ENCODE assay signal across 1 cellular context in genomic region chr5:80125022-80125961, GRCh38.
TF ChIP-seq lines count a peak whose summit lies in the region.

No MANE protein-coding gene starts in this region.

TF ChIP-seq in GM12878, 131 proteins besides CTCF, POLR2A, EP300 and RAD21 (continued from another document and continues in another):
- TF ChIP-seq E2F8 (IDR thresholded peaks at IDR 0.05; ENCODE audit: low read depth, partially characterized antibody) (no peak), ZBTB11 (CRISPR knock-in tag; IDR thresholded peaks at IDR 0.05) (no peak), RUNX3 (IDR thresholded peaks at IDR 0.05; ENCODE audit: low read length) (peak; percentile 68), ZNF384 (IDR thresholded peaks at IDR 0.05; ENCODE audit: borderline replicate concordance, low read depth, low read length) (no peak), NR2F1 (conservative IDR thresholded peaks at IDR 0.05) (peak; percentile 9; the same call in 1 of the 2 replicates), TARDBP (IDR thresholded peaks at IDR 0.05; ENCODE audit: borderline replicate concordance) (no peak), BCLAF1 (IDR thresholded peaks at IDR 0.05) (no peak), NFIC (IDR thresholded peaks at IDR 0.05; ENCODE audit: low read depth, low read length) (no peak; the same call in 1 of the 2 replicates), TCF12 (IDR thresholded peaks at IDR 0.05; ENCODE audit: low read depth, low read length) (no peak), NKRF (conservative IDR thresholded peaks at IDR 0.05) (0 out of 2 replicates have a peak, but pooled peaks have one; percentile 2), CBX3 (IDR thresholded peaks at IDR 0.05; ENCODE audit: borderline replicate concordance, low read depth) (no peak), SMAD5 (IDR thresholded peaks at IDR 0.05; ENCODE audit: low read depth) (no peak), TCF7 (IDR thresholded peaks at IDR 0.05; ENCODE audit: borderline replicate concordance) (0 out of 2 replicates have a peak, but pooled peaks have one; percentile 25), MLLT1 (IDR thresholded peaks at IDR 0.05) (no peak), HDGF (IDR thresholded peaks at IDR 0.05) (peak; percentile 75; the same call in 1 of the 2 replicates), IKZF1 (conservative IDR thresholded peaks at IDR 0.05) (peak; percentile 7), ZNF687 (IDR thresholded peaks at IDR 0.05) (peak; percentile 38; the same call in 1 of the 2 replicates), RB1 (IDR thresholded peaks at IDR 0.05; ENCODE audit: borderline replicate concordance) (0 out of 2 replicates have a peak, but pooled peaks have one; percentile 22), NFYA (IDR thresholded peaks at IDR 0.05; ENCODE audit: borderline replicate concordance, low read depth, low read length) (no peak), SREBF2 (IDR thresholded peaks at IDR 0.05; ENCODE audit: low read length) (no peak), MEF2A (IDR thresholded peaks at IDR 0.05; ENCODE audit: insufficient read depth, low read depth, low read length) (0 out of 2 replicates have a peak, but pooled peaks have one; percentile 4), CHD1 (IDR thresholded peaks at IDR 0.05; ENCODE audit: low read depth, low read length) (no peak), NR2C2 (IDR thresholded peaks at IDR 0.05; ENCODE audit: borderline replicate concordance, control insufficient read depth, insufficient read length, low read depth) (no peak), IRF4 (IDR thresholded peaks at IDR 0.05; ENCODE audit: low read depth, low read length) (peak; percentile 84), JUND (IDR thresholded peaks at IDR 0.05; ENCODE audit: low read depth, low read length) (no peak), ATF3 (IDR thresholded peaks at IDR 0.05; ENCODE audit: borderline replicate concordance, extremely low read depth, low read depth, low read length) (no peak), TAF1 (IDR thresholded peaks at IDR 0.05; ENCODE audit: borderline replicate concordance, low read depth, low read length) (no peak), FOXM1 (IDR thresholded peaks at IDR 0.05; ENCODE audit: low read depth, low read length) (no peak), SIX5 (IDR thresholded peaks at IDR 0.05; ENCODE audit: low read depth, low read length, severe bottlenecking) (no peak), SP1 (IDR thresholded peaks at IDR 0.05; ENCODE audit: low read depth, low read length) (peak; percentile 53), USF1 (IDR thresholded peaks at IDR 0.05; ENCODE audit: borderline replicate concordance, extremely low read length, insufficient read depth, low read depth, low read length) (no peak), PRDM15 (CRISPR knock-in tag; IDR thresholded peaks at IDR 0.05) (no peak)
